In genomic region chr7:35272234-35272633, GRCh38 we compare ENCODE assay signal across 31 cellular contexts. TPM values are rescaled to one million over a fixed set of nuclear protein-coding genes. Genes with fewer than 3 reads are reported as not detected.
"Had no signal": no experiment of that assay in that cellular context is flagged by ENCODE, and none has a peak within 500 bp of the region (broad histone marks: within the 10 kb centered on the region; RNA-seq: fewer than 3 reads in every experiment).

No MANE protein-coding gene starts in this region.

- ATAC-seq: naive thymus-derived CD4-positive, alpha-beta T cell; natural killer cell; psoas muscle; right cardiac atrium; sciatic nerve; stimulated activated memory B cell treated with anti-CD40 and anti-IgM and Interleukin-4, amounts not matched to agents 10 μg/mL and 1 μg/mL and 100 μg/mL, for 72 hours; stimulated activated naive CD8-positive, alpha-beta T cell treated with anti-CD3 and anti-CD28 coated beads, Interleukin-15, amount 100 ng/mL, for 72 hours; stimulated activated naive CD8-positive, alpha-beta T cell treated with anti-CD3 and anti-CD28 coated beads, Interleukin-15, Interleukin-2, amounts not matched to agents 100 U/mL and 50 U/mL, for 24 hours; upper lobe of right lung had no signal

- H3K4me3 ChIP-seq: neural progenitor cell, ovary, psoas muscle, skin epidermis, suprapubic skin, testis, tibial artery, transverse colon, upper lobe of right lung, uterus had no signal

- H3K4me1 ChIP-seq: neural progenitor cell, parathyroid adenoma, psoas muscle, suprapubic skin, testis, tibial artery, transverse colon, upper lobe of right lung, uterus had no signal

- H3K4me2 ChIP-seq: neural progenitor cell had no signal

- H3K36me3 ChIP-seq: neural progenitor cell, ovary, suprapubic skin, tibial artery, transverse colon, upper lobe of right lung, uterus had no signal

- DNase-seq: naive thymus-derived CD4-positive, alpha-beta T cell; natural killer cell; occipital lobe; ovary; posterior cingulate gyrus; psoas muscle; right cardiac atrium; stimulated activated CD4-positive, alpha-beta T cell treated with anti-CD3 and anti-CD28 coated beads, Interleukin-12 subunit alpha, Interleukin-12 subunit beta, amount 100 ng/mL, for 4 hours; stimulated activated CD4-positive, alpha-beta T cell treated with anti-CD3 and anti-CD28 coated beads, Interleukin-1b, Interleukin-23, amount 100 ng/mL, for 48 hours; stimulated activated CD4-positive, alpha-beta T cell treated with anti-CD3 and anti-CD28 coated beads, Interleukin-4, amount 100 ng/mL, for 1 hour; stimulated activated CD4-positive, alpha-beta T cell treated with anti-CD3 and anti-CD28 coated beads, Interleukin-4, amount 100 ng/mL, for 4 hours; stimulated activated CD8-positive, alpha-beta memory T cell treated with anti-CD3 and anti-CD28 coated beads, Interleukin-4, amount 100 ng/mL, for 48 hours; stimulated activated naive CD4-positive, alpha-beta T cell; stimulated activated naive CD8-positive, alpha-beta T cell treated with anti-CD3 and anti-CD28 coated beads, Interleukin-15, amount 100 ng/mL, for 72 hours; stimulated activated naive CD8-positive, alpha-beta T cell treated with anti-CD3 and anti-CD28 coated beads, Interleukin-15, Interleukin-2, amounts not matched to agents 100 U/mL and 50 U/mL, for 24 hours; substantia nigra; testis; tibial artery; transverse colon; upper lobe of right lung; uterus had no signal

- H3K9ac ChIP-seq: neural progenitor cell, parathyroid adenoma had no signal

- H3K27ac ChIP-seq: neural progenitor cell, ovary, parathyroid adenoma, psoas muscle, skin epidermis, suprapubic skin, testis, tibial artery, transverse colon, upper lobe of right lung, uterus had no signal

- H3K27me3 ChIP-seq: neural progenitor cell, ovary, testis, tibial artery, transverse colon, upper lobe of right lung had no signal

- H3K79me2 ChIP-seq: parathyroid adenoma had no signal

- H3K9me3 ChIP-seq: ovary, psoas muscle, suprapubic skin, testis, tibial artery, transverse colon, upper lobe of right lung, uterus had no signal

- H2AFZ ChIP-seq: neural progenitor cell, parathyroid adenoma had no signal

RNA-seq across cellular contexts. Expression of gene TBX20, which starts 18.3 kb away (rescaled TPM):
- total RNA-seq: naive thymus-derived CD4-positive, alpha-beta T cell; natural killer cell; occipital lobe; osteoblast; progenitor cell of endocrine pancreas; psoas muscle; sciatic nerve; suprapubic skin; transverse colon; upper lobe of right lung had no signal
- polyA plus RNA-seq: naive thymus-derived CD4-positive, alpha-beta T cell; neural cell; ovary; psoas muscle; thymus had no signal
